ENCODE assay signal across 1 cellular context in the genomic region with DNA sequence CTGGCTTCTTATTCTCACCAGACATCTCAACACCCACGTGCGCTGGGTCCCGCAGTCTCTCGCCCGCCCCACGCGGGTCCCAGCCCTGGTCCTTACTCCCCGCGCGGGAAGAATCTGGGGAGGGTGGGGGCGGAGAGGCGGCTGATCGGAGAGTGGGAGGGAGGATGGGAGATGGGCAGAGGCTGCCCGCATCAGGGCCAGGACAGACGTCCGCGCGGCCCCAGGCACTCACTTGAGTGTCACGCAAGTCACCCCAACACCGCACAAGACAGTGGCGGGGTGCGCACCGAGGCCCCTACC.
TF ChIP-seq lines count a peak whose summit lies in the region.

No MANE protein-coding gene starts in this region.

TF ChIP-seq in HEK293, 187 proteins besides CTCF, POLR2A, EP300 and RAD21 (continued from another document and continues in another):
- TF ChIP-seq, protein P1, sequence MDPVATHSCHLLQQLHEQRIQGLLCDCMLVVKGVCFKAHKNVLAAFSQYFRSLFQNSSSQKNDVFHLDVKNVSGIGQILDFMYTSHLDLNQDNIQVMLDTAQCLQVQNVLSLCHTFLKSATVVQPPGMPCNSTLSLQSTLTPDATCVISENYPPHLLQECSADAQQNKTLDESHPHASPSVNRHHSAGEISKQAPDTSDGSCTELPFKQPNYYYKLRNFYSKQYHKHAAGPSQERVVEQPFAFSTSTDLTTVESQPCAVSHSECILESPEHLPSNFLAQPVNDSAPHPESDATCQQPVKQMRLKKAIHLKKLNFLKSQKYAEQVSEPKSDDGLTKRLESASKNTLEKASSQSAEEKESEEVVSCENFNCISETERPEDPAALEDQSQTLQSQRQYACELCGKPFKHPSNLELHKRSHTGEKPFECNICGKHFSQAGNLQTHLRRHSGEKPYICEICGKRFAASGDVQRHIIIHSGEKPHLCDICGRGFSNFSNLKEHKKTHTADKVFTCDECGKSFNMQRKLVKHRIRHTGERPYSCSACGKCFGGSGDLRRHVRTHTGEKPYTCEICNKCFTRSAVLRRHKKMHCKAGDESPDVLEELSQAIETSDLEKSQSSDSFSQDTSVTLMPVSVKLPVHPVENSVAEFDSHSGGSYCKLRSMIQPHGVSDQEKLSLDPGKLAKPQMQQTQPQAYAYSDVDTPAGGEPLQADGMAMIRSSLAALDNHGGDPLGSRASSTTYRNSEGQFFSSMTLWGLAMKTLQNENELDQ (tag by site-specific recombination; IDR thresholded peaks at IDR 0.05; ENCODE audit: low read depth), result no peak
- no peak for TF ChIP-seq SP7 (tag by site-specific recombination; IDR thresholded peaks at IDR 0.05)
- no peak for TF ChIP-seq ZXDB (tag by site-specific recombination; IDR thresholded peaks at IDR 0.05)
- no peak for TF ChIP-seq ZNF623 (tag by site-specific recombination; IDR thresholded peaks at IDR 0.05)
- TF ChIP-seq ZNF624 (tag by site-specific recombination; IDR thresholded peaks at IDR 0.05), result no peak
- no peak for TF ChIP-seq ZNF394 (tag by site-specific recombination; IDR thresholded peaks at IDR 0.05; ENCODE audit: borderline replicate concordance)
- TF ChIP-seq RBAK (tag by site-specific recombination; IDR thresholded peaks at IDR 0.05), result no peak
- TF ChIP-seq ZNF777 (tag by site-specific recombination; IDR thresholded peaks at IDR 0.05; ENCODE audit: borderline replicate concordance), result no peak
- TF ChIP-seq ZNF248 (tag by site-specific recombination; IDR thresholded peaks at IDR 0.05), result no peak
- TF ChIP-seq ZNF776 (tag by site-specific recombination; IDR thresholded peaks at IDR 0.05; ENCODE audit: borderline replicate concordance), result no peak
- no peak for TF ChIP-seq ZNF155 (tag by site-specific recombination; IDR thresholded peaks at IDR 0.05)
- TF ChIP-seq, protein P2, sequence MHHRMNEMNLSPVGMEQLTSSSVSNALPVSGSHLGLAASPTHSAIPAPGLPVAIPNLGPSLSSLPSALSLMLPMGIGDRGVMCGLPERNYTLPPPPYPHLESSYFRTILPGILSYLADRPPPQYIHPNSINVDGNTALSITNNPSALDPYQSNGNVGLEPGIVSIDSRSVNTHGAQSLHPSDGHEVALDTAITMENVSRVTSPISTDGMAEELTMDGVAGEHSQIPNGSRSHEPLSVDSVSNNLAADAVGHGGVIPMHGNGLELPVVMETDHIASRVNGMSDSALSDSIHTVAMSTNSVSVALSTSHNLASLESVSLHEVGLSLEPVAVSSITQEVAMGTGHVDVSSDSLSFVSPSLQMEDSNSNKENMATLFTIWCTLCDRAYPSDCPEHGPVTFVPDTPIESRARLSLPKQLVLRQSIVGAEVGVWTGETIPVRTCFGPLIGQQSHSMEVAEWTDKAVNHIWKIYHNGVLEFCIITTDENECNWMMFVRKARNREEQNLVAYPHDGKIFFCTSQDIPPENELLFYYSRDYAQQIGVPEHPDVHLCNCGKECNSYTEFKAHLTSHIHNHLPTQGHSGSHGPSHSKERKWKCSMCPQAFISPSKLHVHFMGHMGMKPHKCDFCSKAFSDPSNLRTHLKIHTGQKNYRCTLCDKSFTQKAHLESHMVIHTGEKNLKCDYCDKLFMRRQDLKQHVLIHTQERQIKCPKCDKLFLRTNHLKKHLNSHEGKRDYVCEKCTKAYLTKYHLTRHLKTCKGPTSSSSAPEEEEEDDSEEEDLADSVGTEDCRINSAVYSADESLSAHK (tag by site-specific recombination; IDR thresholded peaks at IDR 0.05), result no peak
- TF ChIP-seq MEIS1 (CRISPR knock-in tag; IDR thresholded peaks at IDR 0.05; ENCODE audit: borderline replicate concordance), result no peak
- peak; percentile 31; the same call in 1 of the 2 replicates for TF ChIP-seq KLF8 (tag by site-specific recombination; IDR thresholded peaks at IDR 0.05)
- no peak for TF ChIP-seq HOXC10 (CRISPR knock-in tag; IDR thresholded peaks at IDR 0.05)
- no peak for TF ChIP-seq ZNF544 (tag by site-specific recombination; IDR thresholded peaks at IDR 0.05)
- no peak for TF ChIP-seq ZNF302 (tag by site-specific recombination; IDR thresholded peaks at IDR 0.05; ENCODE audit: low read depth)
- TF ChIP-seq ZNF747 (tag by site-specific recombination; IDR thresholded peaks at IDR 0.05), result no peak
- no peak for TF ChIP-seq ZNF629 (tag by site-specific recombination; IDR thresholded peaks at IDR 0.05)
- TF ChIP-seq ZNF311 (tag by site-specific recombination; IDR thresholded peaks at IDR 0.05; ENCODE audit: borderline replicate concordance), result no peak
- peak; percentile 28; the same call in 1 of the 2 replicates for TF ChIP-seq ZBTB48 (tag by site-specific recombination; IDR thresholded peaks at IDR 0.05)
- TF ChIP-seq, protein P3, sequence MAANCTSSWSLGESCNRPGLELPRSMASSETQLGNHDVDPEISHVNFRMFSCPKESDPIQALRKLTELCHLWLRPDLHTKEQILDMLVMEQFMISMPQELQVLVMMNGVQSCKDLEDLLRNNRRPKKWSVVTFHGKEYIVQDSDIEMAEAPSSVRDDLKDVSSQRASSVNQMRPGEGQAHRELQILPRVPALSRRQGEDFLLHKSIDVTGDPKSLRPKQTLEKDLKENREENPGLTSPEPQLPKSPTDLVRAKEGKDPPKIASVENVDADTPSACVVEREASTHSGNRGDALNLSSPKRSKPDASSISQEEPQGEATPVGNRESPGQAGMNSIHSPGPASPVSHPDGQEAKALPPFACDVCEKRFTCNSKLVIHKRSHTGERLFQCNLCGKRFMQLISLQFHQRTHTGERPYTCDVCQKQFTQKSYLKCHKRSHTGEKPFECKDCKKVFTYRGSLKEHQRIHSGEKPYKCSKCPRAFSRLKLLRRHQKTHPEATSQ (tag by site-specific recombination; IDR thresholded peaks at IDR 0.05), result peak; percentile 15; the same call in 1 of the 2 replicates
- TF ChIP-seq ZNF571 (tag by site-specific recombination; IDR thresholded peaks at IDR 0.05), result no peak
- TF ChIP-seq SALL2 (tag by site-specific recombination; IDR thresholded peaks at IDR 0.05; ENCODE audit: borderline replicate concordance), result no peak
- TF ChIP-seq ZNF223 (tag by site-specific recombination; IDR thresholded peaks at IDR 0.05), result no peak
- TF ChIP-seq, protein P4, sequence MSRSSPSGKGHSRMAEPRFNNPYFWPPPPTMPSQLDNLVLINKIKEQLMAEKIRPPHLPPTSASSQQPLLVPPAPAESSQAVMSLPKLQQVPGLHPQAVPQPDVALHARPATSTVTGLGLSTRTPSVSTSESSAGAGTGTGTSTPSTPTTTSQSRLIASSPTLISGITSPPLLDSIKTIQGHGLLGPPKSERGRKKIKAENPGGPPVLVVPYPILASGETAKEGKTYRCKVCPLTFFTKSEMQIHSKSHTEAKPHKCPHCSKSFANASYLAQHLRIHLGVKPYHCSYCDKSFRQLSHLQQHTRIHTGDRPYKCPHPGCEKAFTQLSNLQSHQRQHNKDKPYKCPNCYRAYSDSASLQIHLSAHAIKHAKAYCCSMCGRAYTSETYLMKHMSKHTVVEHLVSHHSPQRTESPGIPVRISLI (tag by site-specific recombination; IDR thresholded peaks at IDR 0.05), result no peak
- no peak for TF ChIP-seq ZNF530 (tag by site-specific recombination; IDR thresholded peaks at IDR 0.05; ENCODE audit: low read depth)
- TF ChIP-seq ZNF433 (tag by site-specific recombination; IDR thresholded peaks at IDR 0.05; ENCODE audit: low read depth), result no peak
- no peak for TF ChIP-seq ZNF48 (tag by site-specific recombination; IDR thresholded peaks at IDR 0.05)
- no peak for TF ChIP-seq BCL11A (tag by site-specific recombination; IDR thresholded peaks at IDR 0.05; ENCODE audit: low read depth)
- TF ChIP-seq SETDB1 (IDR thresholded peaks at IDR 0.05; ENCODE audit: insufficient read length, low read length), result no peak
- no peak for TF ChIP-seq BCL11B (tag by site-specific recombination; IDR thresholded peaks at IDR 0.05; ENCODE audit: low read depth)
- TF ChIP-seq, protein P5, sequence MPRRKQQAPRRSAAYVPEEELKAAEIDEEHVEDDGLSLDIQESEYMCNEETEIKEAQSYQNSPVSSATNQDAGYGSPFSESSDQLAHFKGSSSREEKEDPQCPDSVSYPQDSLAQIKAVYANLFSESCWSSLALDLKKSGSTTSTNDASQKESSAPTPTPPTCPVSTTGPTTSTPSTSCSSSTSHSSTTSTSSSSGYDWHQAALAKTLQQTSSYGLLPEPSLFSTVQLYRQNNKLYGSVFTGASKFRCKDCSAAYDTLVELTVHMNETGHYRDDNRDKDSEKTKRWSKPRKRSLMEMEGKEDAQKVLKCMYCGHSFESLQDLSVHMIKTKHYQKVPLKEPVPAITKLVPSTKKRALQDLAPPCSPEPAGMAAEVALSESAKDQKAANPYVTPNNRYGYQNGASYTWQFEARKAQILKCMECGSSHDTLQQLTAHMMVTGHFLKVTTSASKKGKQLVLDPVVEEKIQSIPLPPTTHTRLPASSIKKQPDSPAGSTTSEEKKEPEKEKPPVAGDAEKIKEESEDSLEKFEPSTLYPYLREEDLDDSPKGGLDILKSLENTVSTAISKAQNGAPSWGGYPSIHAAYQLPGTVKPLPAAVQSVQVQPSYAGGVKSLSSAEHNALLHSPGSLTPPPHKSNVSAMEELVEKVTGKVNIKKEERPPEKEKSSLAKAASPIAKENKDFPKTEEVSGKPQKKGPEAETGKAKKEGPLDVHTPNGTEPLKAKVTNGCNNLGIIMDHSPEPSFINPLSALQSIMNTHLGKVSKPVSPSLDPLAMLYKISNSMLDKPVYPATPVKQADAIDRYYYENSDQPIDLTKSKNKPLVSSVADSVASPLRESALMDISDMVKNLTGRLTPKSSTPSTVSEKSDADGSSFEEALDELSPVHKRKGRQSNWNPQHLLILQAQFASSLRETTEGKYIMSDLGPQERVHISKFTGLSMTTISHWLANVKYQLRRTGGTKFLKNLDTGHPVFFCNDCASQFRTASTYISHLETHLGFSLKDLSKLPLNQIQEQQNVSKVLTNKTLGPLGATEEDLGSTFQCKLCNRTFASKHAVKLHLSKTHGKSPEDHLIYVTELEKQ (tag by site-specific recombination; IDR thresholded peaks at IDR 0.05; ENCODE audit: borderline replicate concordance), result no peak
- TF ChIP-seq ZNF600 (tag by site-specific recombination; IDR thresholded peaks at IDR 0.05), result no peak
- TF ChIP-seq, protein P6, sequence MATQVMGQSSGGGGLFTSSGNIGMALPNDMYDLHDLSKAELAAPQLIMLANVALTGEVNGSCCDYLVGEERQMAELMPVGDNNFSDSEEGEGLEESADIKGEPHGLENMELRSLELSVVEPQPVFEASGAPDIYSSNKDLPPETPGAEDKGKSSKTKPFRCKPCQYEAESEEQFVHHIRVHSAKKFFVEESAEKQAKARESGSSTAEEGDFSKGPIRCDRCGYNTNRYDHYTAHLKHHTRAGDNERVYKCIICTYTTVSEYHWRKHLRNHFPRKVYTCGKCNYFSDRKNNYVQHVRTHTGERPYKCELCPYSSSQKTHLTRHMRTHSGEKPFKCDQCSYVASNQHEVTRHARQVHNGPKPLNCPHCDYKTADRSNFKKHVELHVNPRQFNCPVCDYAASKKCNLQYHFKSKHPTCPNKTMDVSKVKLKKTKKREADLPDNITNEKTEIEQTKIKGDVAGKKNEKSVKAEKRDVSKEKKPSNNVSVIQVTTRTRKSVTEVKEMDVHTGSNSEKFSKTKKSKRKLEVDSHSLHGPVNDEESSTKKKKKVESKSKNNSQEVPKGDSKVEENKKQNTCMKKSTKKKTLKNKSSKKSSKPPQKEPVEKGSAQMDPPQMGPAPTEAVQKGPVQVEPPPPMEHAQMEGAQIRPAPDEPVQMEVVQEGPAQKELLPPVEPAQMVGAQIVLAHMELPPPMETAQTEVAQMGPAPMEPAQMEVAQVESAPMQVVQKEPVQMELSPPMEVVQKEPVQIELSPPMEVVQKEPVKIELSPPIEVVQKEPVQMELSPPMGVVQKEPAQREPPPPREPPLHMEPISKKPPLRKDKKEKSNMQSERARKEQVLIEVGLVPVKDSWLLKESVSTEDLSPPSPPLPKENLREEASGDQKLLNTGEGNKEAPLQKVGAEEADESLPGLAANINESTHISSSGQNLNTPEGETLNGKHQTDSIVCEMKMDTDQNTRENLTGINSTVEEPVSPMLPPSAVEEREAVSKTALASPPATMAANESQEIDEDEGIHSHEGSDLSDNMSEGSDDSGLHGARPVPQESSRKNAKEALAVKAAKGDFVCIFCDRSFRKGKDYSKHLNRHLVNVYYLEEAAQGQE (tag by site-specific recombination; IDR thresholded peaks at IDR 0.05), result no peak
- TF ChIP-seq, protein P7, sequence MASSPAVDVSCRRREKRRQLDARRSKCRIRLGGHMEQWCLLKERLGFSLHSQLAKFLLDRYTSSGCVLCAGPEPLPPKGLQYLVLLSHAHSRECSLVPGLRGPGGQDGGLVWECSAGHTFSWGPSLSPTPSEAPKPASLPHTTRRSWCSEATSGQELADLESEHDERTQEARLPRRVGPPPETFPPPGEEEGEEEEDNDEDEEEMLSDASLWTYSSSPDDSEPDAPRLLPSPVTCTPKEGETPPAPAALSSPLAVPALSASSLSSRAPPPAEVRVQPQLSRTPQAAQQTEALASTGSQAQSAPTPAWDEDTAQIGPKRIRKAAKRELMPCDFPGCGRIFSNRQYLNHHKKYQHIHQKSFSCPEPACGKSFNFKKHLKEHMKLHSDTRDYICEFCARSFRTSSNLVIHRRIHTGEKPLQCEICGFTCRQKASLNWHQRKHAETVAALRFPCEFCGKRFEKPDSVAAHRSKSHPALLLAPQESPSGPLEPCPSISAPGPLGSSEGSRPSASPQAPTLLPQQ (tag by site-specific recombination; IDR thresholded peaks at IDR 0.05), result no peak; the same call in 1 of the 2 replicates
- TF ChIP-seq TCF7L2 (IDR thresholded peaks at IDR 0.05; ENCODE audit: borderline replicate concordance, low read depth, low read length), result no peak
- TF ChIP-seq, protein P8, sequence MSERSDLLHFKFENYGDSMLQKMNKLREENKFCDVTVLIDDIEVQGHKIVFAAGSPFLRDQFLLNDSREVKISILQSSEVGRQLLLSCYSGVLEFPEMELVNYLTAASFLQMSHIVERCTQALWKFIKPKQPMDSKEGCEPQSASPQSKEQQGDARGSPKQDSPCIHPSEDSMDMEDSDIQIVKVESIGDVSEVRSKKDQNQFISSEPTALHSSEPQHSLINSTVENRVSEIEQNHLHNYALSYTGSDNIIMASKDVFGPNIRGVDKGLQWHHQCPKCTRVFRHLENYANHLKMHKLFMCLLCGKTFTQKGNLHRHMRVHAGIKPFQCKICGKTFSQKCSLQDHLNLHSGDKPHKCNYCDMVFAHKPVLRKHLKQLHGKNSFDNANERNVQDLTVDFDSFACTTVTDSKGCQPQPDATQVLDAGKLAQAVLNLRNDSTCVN (tag by site-specific recombination; optimal IDR thresholded peaks at IDR 0.05), result peak; percentile 67
- TF ChIP-seq ZBTB8A (tag by site-specific recombination; IDR thresholded peaks at IDR 0.05), result no peak
- TF ChIP-seq ZNF701 (tag by site-specific recombination; IDR thresholded peaks at IDR 0.05), result no peak
- TF ChIP-seq ZNF660 (tag by site-specific recombination; IDR thresholded peaks at IDR 0.05), result no peak
- TF ChIP-seq, protein P9, sequence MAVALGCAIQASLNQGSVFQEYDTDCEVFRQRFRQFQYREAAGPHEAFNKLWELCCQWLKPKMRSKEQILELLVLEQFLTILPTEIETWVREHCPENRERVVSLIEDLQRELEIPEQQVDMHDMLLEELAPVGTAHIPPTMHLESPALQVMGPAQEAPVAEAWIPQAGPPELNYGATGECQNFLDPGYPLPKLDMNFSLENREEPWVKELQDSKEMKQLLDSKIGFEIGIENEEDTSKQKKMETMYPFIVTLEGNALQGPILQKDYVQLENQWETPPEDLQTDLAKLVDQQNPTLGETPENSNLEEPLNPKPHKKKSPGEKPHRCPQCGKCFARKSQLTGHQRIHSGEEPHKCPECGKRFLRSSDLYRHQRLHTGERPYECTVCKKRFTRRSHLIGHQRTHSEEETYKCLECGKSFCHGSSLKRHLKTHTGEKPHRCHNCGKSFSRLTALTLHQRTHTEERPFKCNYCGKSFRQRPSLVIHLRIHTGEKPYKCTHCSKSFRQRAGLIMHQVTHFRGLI (tag by site-specific recombination; IDR thresholded peaks at IDR 0.05), result no peak
- no peak for TF ChIP-seq ZFP37 (tag by site-specific recombination; IDR thresholded peaks at IDR 0.05)
- no peak for TF ChIP-seq ZNF585B (tag by site-specific recombination; IDR thresholded peaks at IDR 0.05)
